30 cellular contexts compared by ENCODE assay signal in the genomic region with DNA sequence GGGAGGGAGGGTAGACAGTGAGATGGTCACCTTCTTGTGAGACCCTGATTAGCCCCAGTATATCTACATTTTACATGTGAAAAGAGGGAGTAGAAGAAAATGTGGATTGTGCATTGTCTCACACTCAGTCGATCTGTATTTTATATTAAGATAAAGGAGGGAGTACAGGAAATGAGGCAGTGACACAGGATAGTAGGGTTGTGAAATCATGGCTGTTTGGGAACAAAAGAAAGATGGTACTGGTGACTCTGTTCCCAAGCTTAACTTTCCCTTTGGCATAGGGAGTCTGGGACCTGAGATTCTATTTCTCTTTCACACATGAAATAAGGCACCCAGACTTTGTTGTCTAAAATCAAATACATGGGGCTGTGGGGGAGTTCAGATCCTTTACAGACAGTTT.
DNase-seq lines count a peak whose midpoint lies in the region; ATAC-seq and TF ChIP-seq lines count a peak whose summit lies in the region.
"Had no signal": no experiment of that assay in that cellular context is flagged by ENCODE, and none has a peak within 500 bp of the region (broad histone marks: within the 10 kb centered on the region; RNA-seq: fewer than 3 reads in every experiment).

No MANE protein-coding gene starts in this region.

- no peaks in the 10 kb centered on the region for H3K9me2 ChIP-seq in SK-N-SH

- H3K56ac ChIP-seq in IMR-90 (ENCODE audit: extremely low read depth, insufficient read depth, low read length) = no peak overlapping the region

- no peak overlapping the region for H4K91ac ChIP-seq in IMR-90 (ENCODE audit: insufficient read depth, low read depth, low read length)

- H3K36me3 ChIP-seq in ACC112 (ENCODE audit: insufficient read depth, low read length) (no peaks in the 10 kb centered on the region; the same call in 1 of the 2 replicates), IMR-90 (ENCODE audit: control insufficient read depth, insufficient read depth, low read length) (peaks cover 27% of the 10 kb centered on the region), SK-N-SH (replicated peaks in 1 of 2; ENCODE audit: control insufficient read depth in 1 of 2, insufficient read depth in 2 of 2, low read length in 1 of 2) (peaks cover 0 to 11% of the 10 kb centered on the region in 2 experiments)
- H3K36me3 ChIP-seq: BE2C had no signal

- H3K23ac ChIP-seq in IMR-90 (ENCODE audit: low read depth, low read length) = no peak overlapping the region

- H3K79me2 ChIP-seq in ACC112 (ENCODE audit: control insufficient read depth, insufficient read depth, low read length, unreplicated experiment) = no peaks in the 10 kb centered on the region
- H3K79me2 ChIP-seq in SK-N-SH (ENCODE audit: insufficient read depth) = no peaks in the 10 kb centered on the region

- intact Hi-C loops in IMR-90 (cut with micrococcal nuclease) = no loop called here

- H3K79me1 ChIP-seq in IMR-90 (ENCODE audit: low read depth in 1 of 2, low read length in 2 of 2) = peaks cover 5 to 16% of the 10 kb centered on the region in 2 experiments; a peak in 3 of 4 replicates

- H3K4me1 ChIP-seq in ACC112 (ENCODE audit: control insufficient read depth, insufficient read depth, low read length, unreplicated experiment) = peaks cover 9% of the 10 kb centered on the region
- no peaks in the 10 kb centered on the region for H3K4me1 ChIP-seq in IMR-90 (ENCODE audit: control insufficient read depth, insufficient read depth, low read length)
- peaks cover 3 to 6% of the 10 kb centered on the region in 2 experiments; a peak in 3 of 4 replicates for H3K4me1 ChIP-seq in SK-N-SH (ENCODE audit: control insufficient read depth in 1 of 2, insufficient read depth in 2 of 2, low read depth in 1 of 2, low read length in 1 of 2)

- H4K8ac ChIP-seq in IMR-90 (ENCODE audit: low read depth in 2 of 2, low read length in 2 of 2) = no peak overlapping the region

- no peak for TF ChIP-seq EP300 in SK-N-SH (IDR thresholded peaks at IDR 0.05; ENCODE audit: borderline replicate concordance in 1 of 2, low read depth in 1 of 2, low read length in 1 of 2)

- H3K4me2 ChIP-seq in IMR-90 (ENCODE audit: low read depth, low read length) = no peak overlapping the region
- no peak overlapping the region for H3K4me2 ChIP-seq in SK-N-SH
- H3K4me2 ChIP-seq: GM23338, PC-9 had no signal

- in situ Hi-C loops in IMR-90 (cut with MboI; ENCODE audit: low sequenced_read_pairs) = no loop called here

- H3K27ac ChIP-seq in ACC112 (ENCODE audit: low read depth, low read length) = peak overlapping the region; percentile 44; the same call in 1 of the 2 replicates
- no peak overlapping the region for H3K27ac ChIP-seq in IMR-90 (ENCODE audit: insufficient read depth, low read length)
- no peak overlapping the region for H3K27ac ChIP-seq in SK-N-SH (ENCODE audit: low read depth in 2 of 2, low read length in 1 of 2)
- H3K27ac ChIP-seq: 22Rv1, HL-60, PC-9, RWPE1 had no signal

- no peak overlapping the region for H4K5ac ChIP-seq in IMR-90 (ENCODE audit: low read depth, low read length)

- H3K9ac ChIP-seq in IMR-90 (ENCODE audit: low read depth, low read length) (no peak overlapping the region), SK-N-SH (no peak overlapping the region)

- TF ChIP-seq RAD21 in IMR-90 (IDR thresholded peaks at IDR 0.05; ENCODE audit: low read length) = no peak
- no peak for TF ChIP-seq RAD21 in SK-N-SH (IDR thresholded peaks at IDR 0.05; ENCODE audit: low read length)

- H3K4me3 ChIP-seq in ACC112 (ENCODE audit: low read depth, low read length) (no peak overlapping the region), IMR-90 (ENCODE audit: insufficient read depth, low read depth, low read length) (no peak overlapping the region), choroid plexus epithelial cell (ENCODE audit: low read depth, low read length) (no peak overlapping the region), SK-N-SH (ENCODE audit: low read depth in 2 of 2, low read length in 1 of 2) (no peak overlapping the region)
- H3K4me3 ChIP-seq: GM23338, PC-9 had no signal

- peaks cover 10% of the 10 kb centered on the region for H3K9me1 ChIP-seq in IMR-90 (ENCODE audit: insufficient read depth, low read length)

- dilution Hi-C loops in IMR-90 (cut with HindIII; ENCODE audit: low sequenced_read_pairs, unreplicated experiment) = no loop called here

- no peaks in the 10 kb centered on the region for H3K9me3 ChIP-seq in IMR-90 (ENCODE audit: control insufficient read depth, insufficient read depth, low read length)
- no peaks in the 10 kb centered on the region for H3K9me3 ChIP-seq in SK-N-SH
- H3K9me3 ChIP-seq: BE2C had no signal

- H4K20me1 ChIP-seq in IMR-90 (ENCODE audit: insufficient read depth, low read length) (no peaks in the 10 kb centered on the region; the same call in 1 of the 2 replicates), SK-N-SH (ENCODE audit: insufficient read depth) (no peaks in the 10 kb centered on the region)

- CTCF ChIA-PET in IMR-90 (lab: Yijun Ruan, JAX) = no interaction called here
- CTCF ChIA-PET in SK-N-SH (lab: Yijun Ruan, JAX) = no interaction called here

- no peak overlapping the region for H2BK5ac ChIP-seq in IMR-90 (ENCODE audit: low read depth, low read length, poor library complexity, severe bottlenecking)

- no peak for TF ChIP-seq POLR2A in IMR-90 (IDR thresholded peaks at IDR 0.05; ENCODE audit: low read depth, low read length)

- no peak overlapping the region for H2BK15ac ChIP-seq in IMR-90 (ENCODE audit: low read depth, low read length)

- no peaks in the 10 kb centered on the region for H3K27me3 ChIP-seq in ACC112 (ENCODE audit: insufficient read depth, low read length)
- H3K27me3 ChIP-seq in IMR-90 (ENCODE audit: control insufficient read depth, insufficient read depth, low read length) = no peaks in the 10 kb centered on the region
- no peaks in the 10 kb centered on the region for H3K27me3 ChIP-seq in SK-N-SH (ENCODE audit: insufficient read depth)
- H3K27me3 ChIP-seq: BE2C had no signal

- DNase-seq in IMR-90 = no peak
- DNase-seq in choroid plexus epithelial cell (ENCODE audit: low read depth) = peak; percentile 13
- peak; percentile 37 for DNase-seq in iris pigment epithelial cell (ENCODE audit: low read depth)
- DNase-seq in RPMI8226 = no peak
- DNase-seq in COLO829 (ENCODE audit: low spot score) = no peak
- DNase-seq in NCI-H1436 (lab: John Stamatoyannopoulos, UW) = no peak
- no peak for DNase-seq in SK-N-SH
- DNase-seq: ACHN; BE2C; Calu3; CD8-positive, alpha-beta memory T cell; DMS153; DND-41; Karpas-422; NCI-H1092 treated with DMSO at 0.1 percent for 48 hours; NCI-H146; NCI-H1930; NCI-H2107; NCI-H446; NCI-H524 treated with DMSO at 0.1 percent for 48 hours; NCI-H774; NK-92 treated with Interleukin-12 subunit alpha and Interleukin-12 subunit beta, amount 100 ng/mL, for 24 hours; PC-9; SHP77 had no signal

- no TSS peak for BruUV-seq in IMR-90 (replicated peaks; lab: Mats Ljungman, UMichigan)

- TF ChIP-seq CTCF in IMR-90 (conservative IDR thresholded peaks at IDR 0.05; ENCODE audit: low read depth, low read length) = no peak
- TF ChIP-seq CTCF in choroid plexus epithelial cell (conservative IDR thresholded peaks at IDR 0.05; ENCODE audit: low read depth, low read length) = no peak
- no peak for TF ChIP-seq CTCF in SK-N-SH (IDR thresholded peaks at IDR 0.05)

- POLR2A ChIA-PET in IMR-90 (lab: Charles Lee; ENCODE audit: unreplicated experiment) (no interaction called here), SK-N-SH (lab: Yijun Ruan, JAX) (no interaction called here)

- H2BK20ac ChIP-seq in IMR-90 (ENCODE audit: low read depth, low read length) = no peak overlapping the region

- peaks cover 4% of the 10 kb centered on the region for H3F3A ChIP-seq in SK-N-SH (replicated peaks; ENCODE audit: insufficient read depth)

- no peak overlapping the region for H2AK9ac ChIP-seq in IMR-90 (replicated peaks; ENCODE audit: low read depth, low read length, poor library complexity)

- H3K18ac ChIP-seq in IMR-90 (ENCODE audit: low read depth, low read length) = no peak overlapping the region

- no CpG with 5 or more reads among the region's 1 CpG for WGBS in IMR-90 (ENCODE audit: extremely low coverage in 2 of 2, insufficient read length in 1 of 2), 2 experiments
- WGBS in SK-N-SH (ENCODE audit: low lambda C conversion rate) = 41% methylated on average over 1 of the region's 1 CpG

- H3K4ac ChIP-seq in IMR-90 (ENCODE audit: low read depth, low read length) = no peak overlapping the region

- no peak overlapping the region for H2BK120ac ChIP-seq in IMR-90 (ENCODE audit: low read depth, low read length)

- H2AFZ ChIP-seq in ACC112 (ENCODE audit: low read length, unreplicated experiment) (peak overlapping the region; percentile 65), IMR-90 (replicated peaks; ENCODE audit: low read length, poor library complexity) (no peak overlapping the region), SK-N-SH (ENCODE audit: low read depth) (no peak overlapping the region)
- H2AFZ ChIP-seq: GM23338, PC-9 had no signal

- no peak overlapping the region for H2AK5ac ChIP-seq in IMR-90 (ENCODE audit: low read depth, low read length)

- H3K14ac ChIP-seq in IMR-90 (replicated peaks; ENCODE audit: low read depth, low read length) = no peak overlapping the region

- no peak for ATAC-seq in IMR-90 (ENCODE audit: low read depth)
- ATAC-seq: GM23338, HCT116 had no signal

TF ChIP-seq in IMR-90, 13 proteins besides CTCF, POLR2A, EP300 and RAD21:
- peak; percentile 45 for TF ChIP-seq CEBPB (IDR thresholded peaks at IDR 0.05; ENCODE audit: low read depth, low read length)
- TF ChIP-seq RFX5 (IDR thresholded peaks at IDR 0.05; ENCODE audit: low read depth, low read length) = no peak

TF ChIP-seq in SK-N-SH, 30 proteins besides CTCF, POLR2A, EP300 and RAD21 (continues in another document):
- no peak for TF ChIP-seq TAF1 (IDR thresholded peaks at IDR 0.05; ENCODE audit: borderline replicate concordance, low read depth, low read length)
- no peak for TF ChIP-seq FOSL2 (IDR thresholded peaks at IDR 0.05; ENCODE audit: borderline replicate concordance, low read depth)
- TF ChIP-seq EZH2phosphoT487 (IDR thresholded peaks at IDR 0.05; ENCODE audit: borderline replicate concordance, low read depth) = no peak
- no peak for TF ChIP-seq RCOR1 (IDR thresholded peaks at IDR 0.05; ENCODE audit: low read length)
- no peak for TF ChIP-seq FOXM1 (IDR thresholded peaks at IDR 0.05; ENCODE audit: low read depth)
- TF ChIP-seq, protein P1, sequence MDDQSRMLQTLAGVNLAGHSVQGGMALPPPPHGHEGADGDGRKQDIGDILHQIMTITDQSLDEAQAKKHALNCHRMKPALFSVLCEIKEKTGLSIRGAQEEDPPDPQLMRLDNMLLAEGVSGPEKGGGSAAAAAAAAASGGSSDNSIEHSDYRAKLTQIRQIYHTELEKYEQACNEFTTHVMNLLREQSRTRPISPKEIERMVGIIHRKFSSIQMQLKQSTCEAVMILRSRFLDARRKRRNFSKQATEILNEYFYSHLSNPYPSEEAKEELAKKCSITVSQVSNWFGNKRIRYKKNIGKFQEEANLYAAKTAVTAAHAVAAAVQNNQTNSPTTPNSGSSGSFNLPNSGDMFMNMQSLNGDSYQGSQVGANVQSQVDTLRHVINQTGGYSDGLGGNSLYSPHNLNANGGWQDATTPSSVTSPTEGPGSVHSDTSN (IDR thresholded peaks at IDR 0.05) = no peak
- no peak for TF ChIP-seq CHD2 (IDR thresholded peaks at IDR 0.05; ENCODE audit: low read length, partially characterized antibody)
- TF ChIP-seq ELF1 (IDR thresholded peaks at IDR 0.05) = no peak
- no peak for TF ChIP-seq SIN3A (IDR thresholded peaks at IDR 0.05; ENCODE audit: borderline replicate concordance, low read depth, low read length)

Comparison
In these comparisons a context has a peak if more than half of its experiments do, and no peak if none do; other contexts are left out.
1. DNase-seq: peak in choroid plexus epithelial cell (single experiment) and iris pigment epithelial cell (single experiment); none in IMR-90 (single experiment), RPMI8226 (single experiment), COLO829 (single experiment), NCI-H1436 (single experiment) and SK-N-SH (single experiment).